Comparison of ENCODE assay signal across 2 cellular contexts in the genomic region with DNA sequence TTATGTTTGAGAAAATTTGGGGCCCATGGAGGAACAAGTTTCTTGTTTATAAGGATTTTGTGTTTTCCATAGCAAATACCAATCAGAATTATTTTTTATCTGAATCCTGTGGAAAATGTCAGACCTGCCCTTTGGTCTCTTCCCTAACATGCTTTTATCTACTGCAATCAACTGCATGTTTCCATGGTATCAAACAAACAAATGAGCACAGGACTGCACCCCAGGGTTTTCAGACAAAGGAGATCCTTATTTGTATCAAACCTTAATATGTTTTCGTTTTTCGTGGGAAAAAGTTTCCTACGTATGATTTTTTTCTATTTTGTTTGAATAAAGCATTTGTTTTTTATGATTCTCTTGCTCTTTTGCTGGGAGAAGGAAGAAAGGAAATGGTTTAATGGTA.
TF ChIP-seq lines count a peak whose summit lies in the region.

No MANE protein-coding gene starts in this region.

TF ChIP-seq in K562, 482 proteins besides CTCF, POLR2A, EP300 and RAD21 (continued from another document):
- TF ChIP-seq ZNF174 (CRISPR knock-in tag; IDR thresholded peaks at IDR 0.05) (no peak), LARP7 (IDR thresholded peaks at IDR 0.05) (no peak), ZFP36 (IDR thresholded peaks at IDR 0.05; ENCODE audit: low read depth, low read length, partially characterized antibody) (no peak), ZNF445 (CRISPR knock-in tag; IDR thresholded peaks at IDR 0.05; ENCODE audit: low read depth) (no peak), HDAC3 (IDR thresholded peaks at IDR 0.05; ENCODE audit: borderline replicate concordance, partially characterized antibody) (no peak), ZNF184 (CRISPR knock-in tag; IDR thresholded peaks at IDR 0.05) (no peak), CLOCK (CRISPR knock-in tag; IDR thresholded peaks at IDR 0.05; ENCODE audit: borderline replicate concordance) (no peak), POLR2H (tag; IDR thresholded peaks at IDR 0.05; ENCODE audit: low read depth) (no peak), FOXJ2 (tag; IDR thresholded peaks at IDR 0.05) (peak; percentile 94), SNIP1 (IDR thresholded peaks at IDR 0.05; ENCODE audit: low read depth) (no peak)

TF ChIP-seq in HepG2, 621 proteins besides CTCF, POLR2A, EP300 and RAD21 (continued from another document):
- no peak for TF ChIP-seq ZNF207 (IDR thresholded peaks at IDR 0.05; ENCODE audit: borderline replicate concordance)
- TF ChIP-seq FOXK1 (CRISPR knock-in tag; IDR thresholded peaks at IDR 0.05; ENCODE audit: borderline replicate concordance, low read depth) = no peak
- no peak for TF ChIP-seq RFXANK (CRISPR knock-in tag; IDR thresholded peaks at IDR 0.05)
- TF ChIP-seq RARG (CRISPR knock-in tag; IDR thresholded peaks at IDR 0.05; ENCODE audit: low read depth) = no peak
- no peak for TF ChIP-seq ZBTB21 (CRISPR knock-in tag; IDR thresholded peaks at IDR 0.05)
- TF ChIP-seq ZFP82 (CRISPR knock-in tag; IDR thresholded peaks at IDR 0.05; ENCODE audit: borderline replicate concordance) = no peak
- no peak for TF ChIP-seq NR2C2 (CRISPR knock-in tag; IDR thresholded peaks at IDR 0.05; ENCODE audit: borderline replicate concordance)
- no peak for TF ChIP-seq ZNF350 (CRISPR knock-in tag; IDR thresholded peaks at IDR 0.05; ENCODE audit: borderline replicate concordance, low read depth)
- TF ChIP-seq ARID3A (IDR thresholded peaks at IDR 0.05; ENCODE audit: low read depth, low read length) = 0 out of 2 replicates have a peak, but pooled peaks have one; percentile 45
